1 cellular context compared by ENCODE assay signal in the genomic region with DNA sequence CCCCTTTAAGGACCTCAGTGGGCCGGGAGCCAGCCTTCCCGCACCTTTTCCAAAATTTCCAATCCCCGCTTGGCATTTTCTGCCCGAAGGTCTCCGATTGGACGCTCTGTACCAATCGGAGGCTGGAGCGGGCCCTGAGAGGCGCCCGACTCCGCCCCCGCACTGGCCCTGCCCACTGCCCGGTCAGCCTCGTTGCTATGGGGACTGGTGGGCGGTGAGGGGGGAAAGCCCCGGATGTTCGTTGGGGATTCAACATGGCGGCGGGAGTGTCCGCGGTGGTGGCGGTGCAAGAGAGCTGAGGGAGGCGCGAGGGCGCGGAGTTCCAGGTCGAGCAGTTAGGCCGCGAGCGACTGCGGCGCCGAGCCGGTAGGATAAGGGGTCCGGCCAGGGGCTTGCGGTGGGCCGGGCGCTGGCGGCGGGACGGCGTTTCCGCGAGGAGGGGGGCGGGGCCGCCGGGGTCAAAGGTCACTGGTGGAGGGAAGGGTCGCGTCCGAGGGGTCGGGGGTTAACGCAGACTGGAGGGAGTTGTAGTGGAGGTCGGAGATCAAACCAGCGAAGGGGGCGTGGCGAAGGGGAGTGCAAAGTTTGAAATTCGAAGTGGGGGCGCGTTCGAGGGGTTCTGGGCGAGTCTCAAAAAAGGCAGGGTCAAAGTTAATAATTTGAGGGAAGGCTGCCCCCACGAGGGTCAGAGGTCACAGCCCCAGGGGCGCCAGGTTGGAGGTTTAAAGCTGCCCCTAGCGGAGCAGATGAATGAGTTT.
A peak's percentile ranks its signal among the peaks of the same experiment; 100 is the strongest.
TF ChIP-seq lines count a peak whose summit lies in the region.

PAK4 (plus strand) TSS at position 233 of the 758 bp plus-strand sequence. CDS start 43,768 bp downstream, outside the sequence.

TF ChIP-seq in K562, 482 proteins besides CTCF, POLR2A, EP300 and RAD21 (continued from another document and continues in another):
- peak; percentile 65 for TF ChIP-seq CHD2 (IDR thresholded peaks at IDR 0.05; ENCODE audit: low read depth, low read length)
- TF ChIP-seq ZNF696 (CRISPR knock-in tag; conservative IDR thresholded peaks at IDR 0.05) = no peak
- peak; percentile 65; the same call in 1 of the 2 replicates for TF ChIP-seq ZBTB1 (CRISPR knock-in tag; IDR thresholded peaks at IDR 0.05; ENCODE audit: borderline replicate concordance, low read depth)
- TF ChIP-seq NFRKB (IDR thresholded peaks at IDR 0.05; ENCODE audit: low read depth) = peak; percentile 78
- peak; percentile 55; the same call in 1 of the 2 replicates for TF ChIP-seq ZNF12 (CRISPR knock-in tag; IDR thresholded peaks at IDR 0.05)
- TF ChIP-seq KLF13 (tag; IDR thresholded peaks at IDR 0.05; ENCODE audit: borderline replicate concordance, low read depth) = peak; percentile 97
- peak; percentile 83 for TF ChIP-seq PHF20 (IDR thresholded peaks at IDR 0.05; ENCODE audit: partially characterized antibody)
- no peak for TF ChIP-seq ZNF311 (CRISPR knock-in tag; IDR thresholded peaks at IDR 0.05)
- TF ChIP-seq MNT (conservative IDR thresholded peaks at IDR 0.05) = peak; percentile 76 to 86; a peak in 3 of 4 replicates
- TF ChIP-seq BCLAF1 (IDR thresholded peaks at IDR 0.05; ENCODE audit: borderline replicate concordance in 1 of 2, control insufficient read depth in 1 of 2, low read depth in 2 of 2, low read length in 1 of 2) = no peak
- peak; percentile 42 to 97; a peak in 3 of 4 replicates for TF ChIP-seq HDAC1 (IDR thresholded peaks at IDR 0.05)
- peak; percentile 57 for TF ChIP-seq CCNT2 (IDR thresholded peaks at IDR 0.05; ENCODE audit: borderline replicate concordance, extremely low read depth, insufficient read length, low read depth, low read length)
- TF ChIP-seq SRSF9 (IDR thresholded peaks at IDR 0.05; ENCODE audit: borderline replicate concordance, low read depth, low read length) = no peak
- no peak for TF ChIP-seq SMARCB1 (IDR thresholded peaks at IDR 0.05; ENCODE audit: insufficient read length, low read depth)
- TF ChIP-seq ZNF77 (CRISPR knock-in tag; IDR thresholded peaks at IDR 0.05) = no peak
- no peak for TF ChIP-seq LARP7 (IDR thresholded peaks at IDR 0.05)
- TF ChIP-seq ZNF3 (CRISPR knock-in tag; IDR thresholded peaks at IDR 0.05) = no peak
- peak; percentile 80 for TF ChIP-seq SAP30 (IDR thresholded peaks at IDR 0.05; ENCODE audit: borderline replicate concordance, insufficient read depth, low read depth, low read length, poor library complexity, severe bottlenecking)
- TF ChIP-seq RFX1 (IDR thresholded peaks at IDR 0.05) = peak; percentile 98
- TF ChIP-seq ZEB2 (IDR thresholded peaks at IDR 0.05) = 0 out of 2 replicates have a peak, but pooled peaks have one; percentile 23
- TF ChIP-seq, protein P1, sequence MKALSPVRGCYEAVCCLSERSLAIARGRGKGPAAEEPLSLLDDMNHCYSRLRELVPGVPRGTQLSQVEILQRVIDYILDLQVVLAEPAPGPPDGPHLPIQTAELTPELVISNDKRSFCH (CRISPR knock-in tag; IDR thresholded peaks at IDR 0.05) = no peak
- TF ChIP-seq, protein P1 (tag; IDR thresholded peaks at IDR 0.05) = peak; percentile 82
- peak; percentile 80 for TF ChIP-seq SIN3B (IDR thresholded peaks at IDR 0.05; ENCODE audit: low read depth)
- TF ChIP-seq, protein P2, sequence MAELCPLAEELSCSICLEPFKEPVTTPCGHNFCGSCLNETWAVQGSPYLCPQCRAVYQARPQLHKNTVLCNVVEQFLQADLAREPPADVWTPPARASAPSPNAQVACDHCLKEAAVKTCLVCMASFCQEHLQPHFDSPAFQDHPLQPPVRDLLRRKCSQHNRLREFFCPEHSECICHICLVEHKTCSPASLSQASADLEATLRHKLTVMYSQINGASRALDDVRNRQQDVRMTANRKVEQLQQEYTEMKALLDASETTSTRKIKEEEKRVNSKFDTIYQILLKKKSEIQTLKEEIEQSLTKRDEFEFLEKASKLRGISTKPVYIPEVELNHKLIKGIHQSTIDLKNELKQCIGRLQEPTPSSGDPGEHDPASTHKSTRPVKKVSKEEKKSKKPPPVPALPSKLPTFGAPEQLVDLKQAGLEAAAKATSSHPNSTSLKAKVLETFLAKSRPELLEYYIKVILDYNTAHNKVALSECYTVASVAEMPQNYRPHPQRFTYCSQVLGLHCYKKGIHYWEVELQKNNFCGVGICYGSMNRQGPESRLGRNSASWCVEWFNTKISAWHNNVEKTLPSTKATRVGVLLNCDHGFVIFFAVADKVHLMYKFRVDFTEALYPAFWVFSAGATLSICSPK (IDR thresholded peaks at IDR 0.05; ENCODE audit: borderline replicate concordance) = no peak
- TF ChIP-seq, protein P3, sequence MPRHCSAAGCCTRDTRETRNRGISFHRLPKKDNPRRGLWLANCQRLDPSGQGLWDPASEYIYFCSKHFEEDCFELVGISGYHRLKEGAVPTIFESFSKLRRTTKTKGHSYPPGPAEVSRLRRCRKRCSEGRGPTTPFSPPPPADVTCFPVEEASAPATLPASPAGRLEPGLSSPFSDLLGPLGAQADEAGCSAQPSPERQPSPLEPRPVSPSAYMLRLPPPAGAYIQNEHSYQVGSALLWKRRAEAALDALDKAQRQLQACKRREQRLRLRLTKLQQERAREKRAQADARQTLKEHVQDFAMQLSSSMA (CRISPR knock-in tag; IDR thresholded peaks at IDR 0.05) = peak; percentile 67; the same call in 1 of the 2 replicates
- TF ChIP-seq ERF (CRISPR knock-in tag; IDR thresholded peaks at IDR 0.05) = peak; percentile 45; the same call in 1 of the 2 replicates
- TF ChIP-seq, protein P4, sequence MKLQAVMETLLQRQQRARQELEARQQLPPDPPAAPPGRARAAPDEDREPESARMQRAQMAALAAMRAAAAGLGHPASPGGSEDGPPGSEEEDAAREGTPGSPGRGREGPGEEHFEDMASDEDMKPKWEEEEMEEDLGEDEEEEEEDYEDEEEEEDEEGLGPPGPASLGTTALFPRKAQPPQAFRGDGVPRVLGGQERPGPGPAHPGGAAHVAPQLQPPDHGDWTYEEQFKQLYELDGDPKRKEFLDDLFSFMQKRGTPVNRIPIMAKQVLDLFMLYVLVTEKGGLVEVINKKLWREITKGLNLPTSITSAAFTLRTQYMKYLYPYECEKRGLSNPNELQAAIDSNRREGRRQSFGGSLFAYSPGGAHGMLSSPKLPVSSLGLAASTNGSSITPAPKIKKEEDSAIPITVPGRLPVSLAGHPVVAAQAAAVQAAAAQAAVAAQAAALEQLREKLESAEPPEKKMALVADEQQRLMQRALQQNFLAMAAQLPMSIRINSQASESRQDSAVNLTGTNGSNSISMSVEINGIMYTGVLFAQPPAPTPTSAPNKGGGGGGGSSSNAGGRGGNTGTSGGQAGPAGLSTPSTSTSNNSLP (IDR thresholded peaks at IDR 0.05; ENCODE audit: borderline replicate concordance, low read depth, low read length) = no peak
- 0 out of 4 replicates have a peak, but pooled peaks of 1 of the 2 experiments have one; percentile 37 for TF ChIP-seq TRIM24 (IDR thresholded peaks at IDR 0.05)
- no peak for TF ChIP-seq PYGO2 (tag; IDR thresholded peaks at IDR 0.05)
- TF ChIP-seq, protein P5, sequence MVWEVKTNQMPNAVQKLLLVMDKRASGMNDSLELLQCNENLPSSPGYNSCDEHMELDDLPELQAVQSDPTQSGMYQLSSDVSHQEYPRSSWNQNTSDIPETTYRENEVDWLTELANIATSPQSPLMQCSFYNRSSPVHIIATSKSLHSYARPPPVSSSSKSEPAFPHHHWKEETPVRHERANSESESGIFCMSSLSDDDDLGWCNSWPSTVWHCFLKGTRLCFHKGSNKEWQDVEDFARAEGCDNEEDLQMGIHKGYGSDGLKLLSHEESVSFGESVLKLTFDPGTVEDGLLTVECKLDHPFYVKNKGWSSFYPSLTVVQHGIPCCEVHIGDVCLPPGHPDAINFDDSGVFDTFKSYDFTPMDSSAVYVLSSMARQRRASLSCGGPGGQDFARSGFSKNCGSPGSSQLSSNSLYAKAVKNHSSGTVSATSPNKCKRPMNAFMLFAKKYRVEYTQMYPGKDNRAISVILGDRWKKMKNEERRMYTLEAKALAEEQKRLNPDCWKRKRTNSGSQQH (CRISPR knock-in tag; IDR thresholded peaks at IDR 0.05) = peak; percentile 55; the same call in 1 of the 2 replicates
- TF ChIP-seq L3MBTL2 (IDR thresholded peaks at IDR 0.05) = peak; percentile 62
- TF ChIP-seq ZBTB7A (IDR thresholded peaks at IDR 0.05; ENCODE audit: borderline replicate concordance, control insufficient read depth, low read depth, low read length) = peak; percentile 95; the same call in 1 of the 2 replicates
- peak; percentile 78 for TF ChIP-seq DIDO1 (tag; IDR thresholded peaks at IDR 0.05; ENCODE audit: low read depth)
- TF ChIP-seq MED1 (CRISPR knock-in tag; IDR thresholded peaks at IDR 0.05; ENCODE audit: borderline replicate concordance) = no peak
- peak; percentile 84 for TF ChIP-seq KDM5B (IDR thresholded peaks at IDR 0.05; ENCODE audit: insufficient replicate concordance, low read depth, low read length)
- TF ChIP-seq SIN3A (IDR thresholded peaks at IDR 0.05; ENCODE audit: borderline replicate concordance in 2 of 2, control insufficient read depth in 1 of 2, low read depth in 2 of 2, low read length in 2 of 2) = peak; percentile 73 to 79; a peak in 1 of 4 replicates
- TF ChIP-seq MTA2 (IDR thresholded peaks at IDR 0.05; ENCODE audit: low read depth) = peak; percentile 73
- TF ChIP-seq ZFP36 (IDR thresholded peaks at IDR 0.05; ENCODE audit: low read depth, low read length, partially characterized antibody) = no peak
- no peak for TF ChIP-seq XRCC5 (IDR thresholded peaks at IDR 0.05; ENCODE audit: low read depth, low read length)
- no peak for TF ChIP-seq MTF1 (CRISPR knock-in tag; IDR thresholded peaks at IDR 0.05; ENCODE audit: borderline replicate concordance)
- TF ChIP-seq BCL6 (CRISPR knock-in tag; IDR thresholded peaks at IDR 0.05) = no peak
- no peak for TF ChIP-seq MECOM (CRISPR knock-in tag; IDR thresholded peaks at IDR 0.05)
- TF ChIP-seq ETV1 (tag; conservative IDR thresholded peaks at IDR 0.05; ENCODE audit: low read depth) = peak; percentile 28; the same call in 1 of the 2 replicates
- TF ChIP-seq JUNB (CRISPR knock-in tag; conservative IDR thresholded peaks at IDR 0.05) = no peak
- TF ChIP-seq MTA3 (IDR thresholded peaks at IDR 0.05; ENCODE audit: borderline replicate concordance) = peak; percentile 70; the same call in 1 of the 2 replicates
- peak; percentile 69; the same call in 1 of the 2 replicates for TF ChIP-seq ZNF583 (CRISPR knock-in tag; IDR thresholded peaks at IDR 0.05)
- TF ChIP-seq MLX (CRISPR knock-in tag; conservative IDR thresholded peaks at IDR 0.05) = 0 out of 4 replicates have a peak, but pooled peaks of 1 of the 2 experiments have one; percentile 40
- TF ChIP-seq HNRNPLL (IDR thresholded peaks at IDR 0.05; ENCODE audit: low read depth, low read length, poor library complexity, severe bottlenecking) = peak; percentile 30
- no peak for TF ChIP-seq RFX5 (IDR thresholded peaks at IDR 0.05; ENCODE audit: low read depth, low read length)
- TF ChIP-seq SUPT5H (IDR thresholded peaks at IDR 0.05) = peak; percentile 92
- TF ChIP-seq RB1 (IDR thresholded peaks at IDR 0.05; ENCODE audit: low read depth) = peak; percentile 94
- TF ChIP-seq ZNF740 (CRISPR knock-in tag; IDR thresholded peaks at IDR 0.05) = 0 out of 2 replicates have a peak, but pooled peaks have one; percentile 18
- no peak for TF ChIP-seq ZNF740 (tag; IDR thresholded peaks at IDR 0.05)
- no peak for TF ChIP-seq ZNF263 (CRISPR knock-in tag; IDR thresholded peaks at IDR 0.05; ENCODE audit: borderline replicate concordance)
- TF ChIP-seq NR1H2 (CRISPR knock-in tag; IDR thresholded peaks at IDR 0.05) = no peak
- TF ChIP-seq SMAD3 (CRISPR knock-in tag; conservative IDR thresholded peaks at IDR 0.05) = peak; percentile 77; the same call in 1 of the 2 replicates
- TF ChIP-seq CREBBP (IDR thresholded peaks at IDR 0.05; ENCODE audit: low read depth, low read length) = no peak
